ENCODE assay signal across 1 cellular context in genomic region chr9:17462869-17463464, GRCh38.
TF ChIP-seq lines count a peak whose summit lies in the region.

No MANE protein-coding gene starts in this region.

TF ChIP-seq in GM23338, 12 proteins besides CTCF, POLR2A, EP300 and RAD21 (continued from another document):
- no peak for TF ChIP-seq ZNF462 (CRISPR knock-in tag; IDR thresholded peaks at IDR 0.05)
- TF ChIP-seq NANOG (IDR thresholded peaks at IDR 0.05; ENCODE audit: borderline replicate concordance): no peak
- TF ChIP-seq JUNB (IDR thresholded peaks at IDR 0.05; ENCODE audit: unreplicated experiment): no peak
- no peak for TF ChIP-seq ETS1 (IDR thresholded peaks at IDR 0.05)
- no peak for TF ChIP-seq EZH2phosphoT487 (IDR thresholded peaks at IDR 0.05; ENCODE audit: unreplicated experiment)
- no peak for TF ChIP-seq POLR2AphosphoS5 (IDR thresholded peaks at IDR 0.05; ENCODE audit: low read depth)
- no peak for TF ChIP-seq ZNF114 (CRISPR knock-in tag; IDR thresholded peaks at IDR 0.05)
